ENCODE assay signal across 11 cellular contexts in the genomic region with DNA sequence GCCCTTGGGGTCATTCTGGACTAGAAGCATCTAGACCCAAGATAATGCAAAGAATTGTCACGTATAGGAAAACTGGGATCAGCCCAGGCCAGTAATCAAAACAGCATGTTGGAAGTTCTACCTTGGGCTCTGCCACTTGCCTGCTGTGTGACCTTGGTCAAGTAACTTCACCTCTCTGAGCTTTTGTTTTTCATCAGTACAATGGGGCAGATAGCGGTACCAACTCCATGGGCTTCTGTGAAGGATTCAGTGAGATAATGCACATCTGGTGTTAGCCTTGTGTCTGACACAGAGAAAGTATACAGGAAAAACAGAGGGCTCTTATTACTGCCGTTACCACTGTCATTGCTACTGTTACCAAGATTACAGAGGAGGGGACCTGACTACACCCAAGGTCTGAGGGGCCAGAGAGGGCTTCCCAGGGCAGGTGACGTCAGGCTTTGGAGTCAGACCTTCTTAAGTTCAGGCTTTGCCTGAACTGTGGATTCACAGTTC. TPM values are rescaled to one million over a fixed set of nuclear protein-coding genes. Genes with fewer than 3 reads are reported as not detected.
A peak's percentile ranks its signal among the peaks of the same experiment; 100 is the strongest.
DNase-seq lines count a peak whose midpoint lies in the region; ATAC-seq and TF ChIP-seq lines count a peak whose summit lies in the region.
"Had no signal": no experiment of that assay in that cellular context is flagged by ENCODE, and none has a peak within 500 bp of the region (broad histone marks: within the 10 kb centered on the region; RNA-seq: fewer than 3 reads in every experiment).

No MANE protein-coding gene starts in this region.

- H3K4me1 Mint-ChIP-seq in activated CD4-positive, alpha-beta T cell treated with anti-CD3 and anti-CD28 coated beads for 36 hours = peaks cover 79% of the 10 kb centered on the region
- H3K4me1 Mint-ChIP-seq in effector memory CD8-positive, alpha-beta T cell (ENCODE audit: low read depth in 2 of 2) = peaks cover 70 to 76% of the 10 kb centered on the region in 2 donors
- peaks cover 60 to 95% of the 10 kb centered on the region in 2 donors for H3K4me1 Mint-ChIP-seq in stimulated activated naive B cell treated with anti-CD40 and anti-IgM and Interleukin-4, amounts not matched to agents 10 μg/mL and 1 μg/mL and 100 μg/mL, for 72 hours
- peaks cover 43% of the 10 kb centered on the region for H3K4me1 Mint-ChIP-seq in chondrocyte (ENCODE audit: low read depth)

- TF ChIP-seq CTCF in RWPE2 (IDR thresholded peaks at IDR 0.05; ENCODE audit: poor library complexity, severe bottlenecking) (no peak), chondrocyte (IDR thresholded peaks at IDR 0.05) (no peak)

- peak; percentile 34 for ATAC-seq in activated CD4-positive, alpha-beta T cell treated with anti-CD3 and anti-CD28 coated beads for 36 hours
- no peak for ATAC-seq in RWPE2 (ENCODE audit: low read depth)
- peak; percentile 57 for ATAC-seq in effector memory CD8-positive, alpha-beta T cell (replicated peaks)
- peak; percentile 6 to 16 for ATAC-seq in stimulated activated naive B cell treated with anti-CD40 and anti-IgM and Interleukin-4, amounts not matched to agents 10 μg/mL and 1 μg/mL and 100 μg/mL, for 72 hours (replicated peaks)
- ATAC-seq in HG03095 (IDR thresholded peaks at IDR 0.05; ENCODE audit: unreplicated experiment) = no peak

- H3K9me3 ChIP-seq in RWPE2 (ENCODE audit: severe bottlenecking) = no peaks in the 10 kb centered on the region

- POLR2A ChIA-PET in activated CD4-positive, alpha-beta T cell treated with anti-CD3 and anti-CD28 coated beads for 36 hours (lab: Charles Lee) = interaction anchor here (1.6 kb wide), 1 partner anchor 18 kb away, joined by 4 read pairs; no protein-coding TSS in a partner anchor

- peaks cover 48% of the 10 kb centered on the region for H3K36me3 ChIP-seq in RWPE2 (ENCODE audit: low read depth)

- no peak for DNase-seq in activated CD4-positive, alpha-beta T cell treated with anti-CD3 and anti-CD28 coated beads for 36 hours
- DNase-seq in activated CD4-positive, alpha-beta T cell treated with anti-CD3 and anti-CD28 coated beads, Interleukin-2, amount 50 U/mL, for 4 hours = no peak
- DNase-seq in RWPE2 (ENCODE audit: low spot score) (no peak), medulla oblongata (ENCODE audit: extremely low spot score) (no peak), chondrocyte (ENCODE audit: low spot score) (no peak)
- DNase-seq in effector memory CD8-positive, alpha-beta T cell = peak in 1 of 3 experiments; percentile 29
- DNase-seq in stimulated activated naive B cell treated with anti-CD40 and anti-IgM and Interleukin-4, amounts not matched to agents 10 μg/mL and 1 μg/mL and 100 μg/mL, for 72 hours = no peak
- DNase-seq: mesendoderm, NCI-H2029 treated with DMSO at 0.1 percent for 48 hours, Right ventricle myocardium superior had no signal

- intact Hi-C loops in activated CD4-positive, alpha-beta T cell treated with anti-CD3 and anti-CD28 coated beads for 36 hours (cut with DNase I, micrococcal nuclease) = no loop called here

- H3K27me3 Mint-ChIP-seq in activated CD4-positive, alpha-beta T cell treated with anti-CD3 and anti-CD28 coated beads for 36 hours = no peaks in the 10 kb centered on the region
- H3K27me3 Mint-ChIP-seq in effector memory CD8-positive, alpha-beta T cell = no peaks in the 10 kb centered on the region
- H3K27me3 Mint-ChIP-seq in stimulated activated naive B cell treated with anti-CD40 and anti-IgM and Interleukin-4, amounts not matched to agents 10 μg/mL and 1 μg/mL and 100 μg/mL, for 72 hours = no peaks in the 10 kb centered on the region
- no peaks in the 10 kb centered on the region for H3K27me3 Mint-ChIP-seq in chondrocyte (ENCODE audit: low read depth)

- no peaks in the 10 kb centered on the region for H3K9me3 Mint-ChIP-seq in activated CD4-positive, alpha-beta T cell treated with anti-CD3 and anti-CD28 coated beads for 36 hours (ENCODE audit: low read depth)
- H3K9me3 Mint-ChIP-seq in effector memory CD8-positive, alpha-beta T cell = no peaks in the 10 kb centered on the region
- no peaks in the 10 kb centered on the region for H3K9me3 Mint-ChIP-seq in stimulated activated naive B cell treated with anti-CD40 and anti-IgM and Interleukin-4, amounts not matched to agents 10 μg/mL and 1 μg/mL and 100 μg/mL, for 72 hours
- no peaks in the 10 kb centered on the region for H3K9me3 Mint-ChIP-seq in chondrocyte (ENCODE audit: low read depth)

- peak overlapping the region; percentile 83 for H3K27ac Mint-ChIP-seq in activated CD4-positive, alpha-beta T cell treated with anti-CD3 and anti-CD28 coated beads for 36 hours
- peak overlapping the region; percentile 95 to 97 for H3K27ac Mint-ChIP-seq in effector memory CD8-positive, alpha-beta T cell
- peak overlapping the region; percentile 94 for H3K27ac Mint-ChIP-seq in stimulated activated naive B cell treated with anti-CD40 and anti-IgM and Interleukin-4, amounts not matched to agents 10 μg/mL and 1 μg/mL and 100 μg/mL, for 72 hours
- H3K27ac Mint-ChIP-seq in chondrocyte (ENCODE audit: unreplicated experiment) = no peak overlapping the region

- CTCF ChIA-PET in activated CD4-positive, alpha-beta T cell treated with anti-CD3 and anti-CD28 coated beads for 36 hours (lab: Charles Lee) = no interaction called here

- no peak overlapping the region for H3K4me3 ChIP-seq in RWPE2 (ENCODE audit: severe bottlenecking)

- H3K27ac ChIP-seq in RWPE2 (ENCODE audit: poor library complexity, severe bottlenecking) = peak overlapping the region; percentile 3

- H3K4me3 Mint-ChIP-seq in activated CD4-positive, alpha-beta T cell treated with anti-CD3 and anti-CD28 coated beads for 36 hours = peak overlapping the region; percentile 11
- H3K4me3 Mint-ChIP-seq in effector memory CD8-positive, alpha-beta T cell = peak overlapping the region; percentile 84 to 88
- peak overlapping the region; percentile 61 to 80 for H3K4me3 Mint-ChIP-seq in stimulated activated naive B cell treated with anti-CD40 and anti-IgM and Interleukin-4, amounts not matched to agents 10 μg/mL and 1 μg/mL and 100 μg/mL, for 72 hours
- H3K4me3 Mint-ChIP-seq in chondrocyte (ENCODE audit: unreplicated experiment) = no peak overlapping the region

- no peaks in the 10 kb centered on the region for H3K4me1 ChIP-seq in RWPE2 (ENCODE audit: insufficient read depth, poor library complexity, severe bottlenecking)

- peaks cover 1% of the 10 kb centered on the region for H3K36me3 Mint-ChIP-seq in activated CD4-positive, alpha-beta T cell treated with anti-CD3 and anti-CD28 coated beads for 36 hours (ENCODE audit: low read depth)
- peaks cover 47% of the 10 kb centered on the region for H3K36me3 Mint-ChIP-seq in effector memory CD8-positive, alpha-beta T cell (ENCODE audit: insufficient read depth)
- peaks cover 12 to 32% of the 10 kb centered on the region in 2 donors for H3K36me3 Mint-ChIP-seq in stimulated activated naive B cell treated with anti-CD40 and anti-IgM and Interleukin-4, amounts not matched to agents 10 μg/mL and 1 μg/mL and 100 μg/mL, for 72 hours
- H3K36me3 Mint-ChIP-seq in chondrocyte (ENCODE audit: low read depth) = no peaks in the 10 kb centered on the region

- no peaks in the 10 kb centered on the region for H3K27me3 ChIP-seq in RWPE2 (ENCODE audit: insufficient read depth, poor library complexity, severe bottlenecking)

RNA-seq across cellular contexts. Expression of a gene that starts 24.6 kb away (rescaled TPM):
- 10 to 100 TPM; 39.1 to 40.3 TPM for total RNA-seq in activated CD4-positive, alpha-beta T cell treated with anti-CD3 and anti-CD28 coated beads for 36 hours
- total RNA-seq in chondrocyte = 61.4 to 69.6 TPM (median 62.9 TPM) in 3 replicates

Comparison
In these comparisons a context has a peak if more than half of its experiments do, and no peak if none do; other contexts are left out.
1. ATAC-seq: peak in activated CD4-positive, alpha-beta T cell treated with anti-CD3 and anti-CD28 coated beads for 36 hours (single experiment), effector memory CD8-positive, alpha-beta T cell (single experiment) and stimulated activated naive B cell treated with anti-CD40 and anti-IgM and Interleukin-4, amounts not matched to agents 10 μg/mL and 1 μg/mL and 100 μg/mL, for 72 hours (2 of 2); none in RWPE2 (single experiment) and HG03095 (single experiment).